Comparison of ENCODE assay signal across 16 cellular contexts in the genomic region with DNA sequence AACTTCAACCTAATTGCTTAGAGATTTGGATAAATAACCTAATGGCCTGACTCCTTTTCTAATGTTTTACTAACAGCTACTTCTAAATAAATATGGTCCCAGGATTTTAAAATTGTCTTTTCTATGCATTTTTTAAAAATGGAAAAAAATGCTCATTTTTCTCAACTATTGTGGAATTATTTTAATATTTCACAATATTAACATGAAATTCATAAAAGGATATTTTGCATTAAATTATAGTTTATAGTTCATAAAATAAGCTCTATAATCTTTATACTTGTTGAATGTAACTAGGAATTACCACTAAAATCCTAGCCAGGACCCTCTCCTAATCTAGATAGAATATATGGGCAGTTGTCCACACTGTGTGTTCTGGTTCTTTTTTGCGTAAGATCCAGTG. TPM values are rescaled to one million over a fixed set of nuclear protein-coding genes. Genes with fewer than 3 reads are reported as not detected.
DNase-seq lines count a peak whose midpoint lies in the region; ATAC-seq and TF ChIP-seq lines count a peak whose summit lies in the region.
"Had no signal": no experiment of that assay in that cellular context is flagged by ENCODE, and none has a peak within 500 bp of the region (broad histone marks: within the 10 kb centered on the region; RNA-seq: fewer than 3 reads in every experiment).

No MANE protein-coding gene starts in this region.

- TF ChIP-seq CTCF in 22Rv1 (IDR thresholded peaks at IDR 0.05), result no peak
- no peak for TF ChIP-seq CTCF in Panc1 (IDR thresholded peaks at IDR 0.05)
- TF ChIP-seq CTCF in GM10266 (IDR thresholded peaks at IDR 0.05; ENCODE audit: control insufficient read depth, insufficient read depth, low read depth, missing control alignments), result no peak

- H3K9ac ChIP-seq in HUES48 (ENCODE audit: low read depth, low read length) (no peak overlapping the region), mesenchymal stem cell (ENCODE audit: low read length) (no peak overlapping the region)
- H3K9ac ChIP-seq: GM23248, KMS-11 had no signal

- no peak overlapping the region for H3K14ac ChIP-seq in mesenchymal stem cell (ENCODE audit: low read length in 2 of 2)

- 100% methylated on average over 1 of the region's 1 CpG for WGBS in mesenchymal stem cell

- no peak overlapping the region for H4K91ac ChIP-seq in mesenchymal stem cell (ENCODE audit: low read length)

- H3K4me2 ChIP-seq in mesenchymal stem cell (ENCODE audit: low read length, poor library complexity, severe bottlenecking), result no peak overlapping the region
- H3K4me2 ChIP-seq: KMS-11 had no signal

- H4K8ac ChIP-seq in mesenchymal stem cell (ENCODE audit: low read length), result no peak overlapping the region

- no peak overlapping the region for H2BK120ac ChIP-seq in mesenchymal stem cell (ENCODE audit: low read depth, low read length)

- no peaks in the 10 kb centered on the region for H3K79me1 ChIP-seq in mesenchymal stem cell (replicated peaks; ENCODE audit: low read length, poor library complexity, severe bottlenecking)

- H3K9me3 ChIP-seq in HUES48 (ENCODE audit: control insufficient read depth, insufficient read depth, low read length) (no peaks in the 10 kb centered on the region), Panc1 (ENCODE audit: control insufficient read depth, insufficient read depth, low read depth, low read length) (no peaks in the 10 kb centered on the region), mesenchymal stem cell (ENCODE audit: control insufficient read depth, low read length) (no peaks in the 10 kb centered on the region)
- H3K9me3 ChIP-seq: BE2C had no signal

- H3K18ac ChIP-seq in mesenchymal stem cell (ENCODE audit: low read depth in 1 of 2, low read length in 2 of 2), result no peak overlapping the region

- in situ Hi-C loops in Panc1 (cut with HindIII; ENCODE audit: low pct_unique_long_range_greater_than_20kb, low sequenced_read_pairs), result no loop called here

- H3K4ac ChIP-seq in mesenchymal stem cell (ENCODE audit: low read depth in 1 of 2, low read length in 2 of 2), result no peak overlapping the region

- no peak overlapping the region for H2BK5ac ChIP-seq in mesenchymal stem cell (ENCODE audit: low read depth, low read length, poor library complexity, severe bottlenecking)

- H2BK15ac ChIP-seq in mesenchymal stem cell (ENCODE audit: low read depth, poor library complexity, severe bottlenecking), result no peak overlapping the region

- peaks cover 30% of the 10 kb centered on the region for H3K36me3 ChIP-seq in HUES48 (ENCODE audit: control insufficient read depth, insufficient read depth, low read length)
- H3K36me3 ChIP-seq in Panc1 (ENCODE audit: control insufficient read depth, insufficient read depth, low read length), result peaks cover 12% of the 10 kb centered on the region
- H3K36me3 ChIP-seq in mesenchymal stem cell (ENCODE audit: control insufficient read depth in 1 of 2, insufficient read depth in 2 of 2, low read depth in 1 of 2, low read length in 2 of 2), result peaks cover 0 to 31% of the 10 kb centered on the region in 2 experiments

- no peak overlapping the region for H3K23ac ChIP-seq in mesenchymal stem cell (ENCODE audit: low read length in 2 of 2)

- H3K27me3 ChIP-seq in HUES48 (ENCODE audit: control insufficient read depth, insufficient read depth, low read length) (no peaks in the 10 kb centered on the region), Panc1 (ENCODE audit: control insufficient read depth, insufficient read depth, low read length) (no peaks in the 10 kb centered on the region), mesenchymal stem cell (ENCODE audit: control insufficient read depth in 1 of 2, insufficient read depth in 1 of 2, low read length in 2 of 2) (no peaks in the 10 kb centered on the region)
- H3K27me3 ChIP-seq: BE2C had no signal

- ATAC-seq in Panc1, result no peak
- ATAC-seq in HG03571 (IDR thresholded peaks at IDR 0.05; ENCODE audit: unreplicated experiment), result no peak
- ATAC-seq: CD8-positive, alpha-beta T cell had no signal

- H2AK5ac ChIP-seq in mesenchymal stem cell (ENCODE audit: low read length, severe bottlenecking), result no peak overlapping the region

- no peak overlapping the region for H2AFZ ChIP-seq in mesenchymal stem cell (ENCODE audit: low read depth, low read length)
- H2AFZ ChIP-seq: GM23248 had no signal

- H3K4me1 ChIP-seq in HUES48 (ENCODE audit: control insufficient read depth, insufficient read depth, low read length) (peaks cover 33% of the 10 kb centered on the region), Panc1 (ENCODE audit: control insufficient read depth, insufficient read depth, low read length) (peaks cover 7% of the 10 kb centered on the region), mesenchymal stem cell (ENCODE audit: control insufficient read depth, insufficient read depth, low read depth, low read length) (no peaks in the 10 kb centered on the region)
- H3K4me1 ChIP-seq: BE2C had no signal

- intact Hi-C loops in Panc1 (cut with micrococcal nuclease; ENCODE audit: unreplicated experiment), result loop anchor here (5.0 kb wide), 1 partner anchor 77 kb away; no protein-coding TSS in a partner anchor

- CTCF ChIA-PET in Panc1 (lab: Charles Lee), result no interaction called here

- H2BK12ac ChIP-seq in mesenchymal stem cell (ENCODE audit: low read length in 2 of 2), result no peak overlapping the region

- H3K27ac ChIP-seq in 22Rv1 (peak overlapping the region; percentile 51), HUES48 (ENCODE audit: low read depth, low read length) (peak overlapping the region; percentile 71), Panc1 (ENCODE audit: low read length) (peak overlapping the region; percentile 50), mesenchymal stem cell (ENCODE audit: low read length, poor library complexity, severe bottlenecking) (peak overlapping the region; percentile 77)
- H3K27ac ChIP-seq: GM23248, KMS-11 had no signal

- no peak overlapping the region for H3K4me3 ChIP-seq in HUES48 (ENCODE audit: low read depth, low read length)
- H3K4me3 ChIP-seq in Panc1 (ENCODE audit: low read depth in 2 of 2, low read length in 2 of 2), result no peak overlapping the region
- H3K4me3 ChIP-seq in mesenchymal stem cell (ENCODE audit: insufficient read depth in 1 of 2, low read depth in 1 of 2, low read length in 2 of 2), result no peak overlapping the region
- H3K4me3 ChIP-seq: GM23248 had no signal

- POLR2A ChIA-PET in Panc1 (lab: Charles Lee), result no interaction called here

- no TSS peak for BruUV-seq in Panc1 (replicated peaks; lab: Mats Ljungman, UMichigan)

- DNase-seq in Panc1 (ENCODE audit: low read depth, low spot score) (no peak), mesenchymal stem cell (no peak), GM10266 (ENCODE audit: extremely low spot score) (no peak), SW 1271 (lab: John Stamatoyannopoulos, UW) (no peak)
- DNase-seq: 8988T; BE2C; CD8-positive, alpha-beta T cell; COR-L47; DMS153; DMS79 treated with DMSO at 0.1 percent for 48 hours; EL had no signal

RNA-seq across cellular contexts. Expression of gene TBPL1, which starts 37.3 kb away (rescaled TPM):
- total RNA-seq in Panc1 (2021; ENCODE audit: unreplicated experiment), result 39.7 TPM
- polyA plus RNA-seq in Panc1 (2012; ENCODE audit: insufficient read length), result 33.8 TPM
- 38.8 TPM for polyA plus RNA-seq in mesenchymal stem cell (2013, experiment 1 of 2)
- polyA plus RNA-seq in mesenchymal stem cell (2013, experiment 2 of 2), result 40.4 TPM
